In the genomic region with DNA sequence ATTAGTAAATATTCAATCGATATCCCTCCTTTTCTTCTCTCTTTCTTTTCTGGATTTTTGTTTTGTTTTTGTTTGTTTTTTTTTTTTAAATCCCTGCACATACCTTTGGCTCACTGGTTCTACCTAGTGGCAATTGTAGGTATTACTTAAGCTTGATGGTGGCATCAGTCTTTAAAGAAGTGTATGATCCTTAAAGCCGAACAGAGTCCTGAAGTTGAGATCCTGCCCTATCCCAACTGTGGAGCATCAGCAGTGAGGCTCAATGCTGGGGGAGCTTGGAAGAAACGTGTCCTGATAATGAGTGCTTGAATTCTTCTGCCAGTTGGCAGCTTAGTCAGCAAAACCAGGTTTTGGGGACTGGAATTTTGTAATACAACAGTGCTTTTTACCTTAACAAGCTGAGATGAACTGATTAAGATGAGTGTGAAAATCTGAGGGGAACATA, we compare ENCODE assay signal across 8 cellular contexts.
DNase-seq lines count a peak whose midpoint lies in the region; ATAC-seq and TF ChIP-seq lines count a peak whose summit lies in the region.

No MANE protein-coding gene starts in this region.

- no peaks in the 10 kb centered on the region for H3K27me3 ChIP-seq in CD4-positive, alpha-beta T cell (ENCODE audit: control insufficient read depth, insufficient read depth, low read length)

- H3K4me3 Mint-ChIP-seq in CD4-positive, alpha-beta T cell: no peak overlapping the region
- H3K4me3 Mint-ChIP-seq in chondrocyte (ENCODE audit: unreplicated experiment): no peak overlapping the region
- no peak overlapping the region for H3K4me3 Mint-ChIP-seq in memory B cell

- no peak for DNase-seq in CD4-positive, alpha-beta T cell
- DNase-seq in GM13977 (ENCODE audit: low spot score) (peak; percentile 55), NCI-H526 treated with DMSO at 0.1 percent for 48 hours (lab: John Stamatoyannopoulos, UW) (peak; percentile 35), chondrocyte (ENCODE audit: low spot score) (no peak), memory B cell (ENCODE audit: low spot score in 2 of 2) (peak in 1 of 2 donors; percentile 45), cerebellar nuclear complex (lab: John Stamatoyannopoulos, UW) (no peak)

- no peaks in the 10 kb centered on the region for H3K9me3 ChIP-seq in CD4-positive, alpha-beta T cell (ENCODE audit: control insufficient read depth, low read length)

- H3K27me3 Mint-ChIP-seq in CD4-positive, alpha-beta T cell: no peaks in the 10 kb centered on the region
- H3K27me3 Mint-ChIP-seq in chondrocyte (ENCODE audit: low read depth) (no peaks in the 10 kb centered on the region), memory B cell (no peaks in the 10 kb centered on the region)

- in situ Hi-C loops in GM13977 (cut with MboI; ENCODE audit: low pct_unique_long_range_greater_than_20kb, low sequenced_read_pairs, unreplicated experiment): loop anchor here (10.0 to 25.0 kb wide), 2 partner anchors 105 to 257 kb away; no protein-coding TSS in a partner anchor

- peaks cover 35% of the 10 kb centered on the region for H3K4me1 Mint-ChIP-seq in CD4-positive, alpha-beta T cell (ENCODE audit: low read depth)
- peaks cover 6% of the 10 kb centered on the region for H3K4me1 Mint-ChIP-seq in chondrocyte (ENCODE audit: low read depth)
- peaks cover 10% of the 10 kb centered on the region for H3K4me1 Mint-ChIP-seq in memory B cell

- ATAC-seq in CD4-positive, alpha-beta T cell (ENCODE audit: poor library complexity): peak; percentile 86
- peak; percentile 61 for ATAC-seq in memory B cell (ENCODE audit: low read depth)
- no peak for ATAC-seq in GM21447 (IDR thresholded peaks at IDR 0.05; ENCODE audit: unreplicated experiment)
- no peak for ATAC-seq in GM19351 (IDR thresholded peaks at IDR 0.05; ENCODE audit: unreplicated experiment)

- H3K27ac ChIP-seq in CD4-positive, alpha-beta T cell (ENCODE audit: low read depth, low read length): no peak overlapping the region

- peak; percentile 99 for TF ChIP-seq CTCF in CD4-positive, alpha-beta T cell (IDR thresholded peaks at IDR 0.05)
- TF ChIP-seq CTCF in GM13977 (IDR thresholded peaks at IDR 0.05; ENCODE audit: extremely low read depth, insufficient read depth, missing control alignments) (peak; percentile 80), chondrocyte (IDR thresholded peaks at IDR 0.05) (peak; percentile 92)

- intact Hi-C loops in CD4-positive, alpha-beta T cell (cut with DNase I, micrococcal nuclease): loop anchor here (1.0 to 10.0 kb wide), 9 partner anchors 17 to 717 kb away; no protein-coding TSS in a partner anchor

- H3K36me3 Mint-ChIP-seq in CD4-positive, alpha-beta T cell (ENCODE audit: low read depth): no peaks in the 10 kb centered on the region
- no peaks in the 10 kb centered on the region for H3K36me3 Mint-ChIP-seq in chondrocyte (ENCODE audit: low read depth)
- no peaks in the 10 kb centered on the region for H3K36me3 Mint-ChIP-seq in memory B cell

- H3K9me3 Mint-ChIP-seq in CD4-positive, alpha-beta T cell: no peaks in the 10 kb centered on the region
- H3K9me3 Mint-ChIP-seq in chondrocyte (ENCODE audit: low read depth): no peaks in the 10 kb centered on the region
- no peaks in the 10 kb centered on the region for H3K9me3 Mint-ChIP-seq in memory B cell

- CTCF ChIA-PET in CD4-positive, alpha-beta T cell (lab: Charles Lee): interaction anchor here (0.6 to 2.8 kb wide), 28 partner anchors 8 to 309 kb away, joined by 3 to 49 read pairs (median 4); a partner anchor contains a TSS

- H3K27ac Mint-ChIP-seq in CD4-positive, alpha-beta T cell: no peak overlapping the region
- H3K27ac Mint-ChIP-seq in chondrocyte (ENCODE audit: unreplicated experiment): no peak overlapping the region
- H3K27ac Mint-ChIP-seq in memory B cell: no peak overlapping the region

- POLR2A ChIA-PET in CD4-positive, alpha-beta T cell (lab: Charles Lee): interaction anchor here (1.0 to 1.8 kb wide), 7 partner anchors 12 to 290 kb away, joined by 3 to 8 read pairs (median 5); a partner anchor contains a TSS

Comparison
In these comparisons a context has a peak if more than half of its experiments do, and no peak if none do; other contexts are left out.
1. ATAC-seq: peak in CD4-positive, alpha-beta T cell (single experiment) and memory B cell (single experiment); none in GM21447 (single experiment) and GM19351 (single experiment).
2. DNase-seq: peak in GM13977 (single experiment) and NCI-H526 treated with DMSO at 0.1 percent for 48 hours (single experiment); none in CD4-positive, alpha-beta T cell (0 of 10), chondrocyte (single experiment) and cerebellar nuclear complex (0 of 2).
3. Peak in every context shown above with its lines, with median percentiles within 50 percentile points of each other: CTCF ChIP-seq.